Comparison of ENCODE assay signal across 2 cellular contexts in the genomic region with DNA sequence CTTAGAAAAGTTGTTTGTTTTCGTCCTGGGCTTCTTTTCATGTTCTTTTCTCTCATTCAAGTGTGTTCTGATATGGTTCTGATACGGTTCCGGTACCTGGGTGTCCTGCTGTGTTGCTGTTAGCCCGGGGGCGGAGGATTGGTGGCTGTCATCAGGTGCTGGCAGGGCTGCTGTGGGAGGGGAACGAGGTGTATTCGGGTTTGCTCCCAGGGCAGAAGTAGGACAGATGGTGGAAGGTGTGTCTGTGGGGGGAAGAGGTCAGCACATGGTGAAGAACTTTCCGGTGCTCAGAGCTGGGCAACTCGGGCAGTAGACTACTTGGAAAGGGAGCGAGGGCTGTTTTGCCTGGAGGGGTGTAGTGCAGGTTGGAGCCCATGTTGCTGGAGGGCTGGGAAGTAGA.
TF ChIP-seq lines count a peak whose summit lies in the region.

No MANE protein-coding gene starts in this region.

TF ChIP-seq in GM23338, 12 proteins besides CTCF, POLR2A, EP300 and RAD21:
- TF ChIP-seq, protein P1, sequence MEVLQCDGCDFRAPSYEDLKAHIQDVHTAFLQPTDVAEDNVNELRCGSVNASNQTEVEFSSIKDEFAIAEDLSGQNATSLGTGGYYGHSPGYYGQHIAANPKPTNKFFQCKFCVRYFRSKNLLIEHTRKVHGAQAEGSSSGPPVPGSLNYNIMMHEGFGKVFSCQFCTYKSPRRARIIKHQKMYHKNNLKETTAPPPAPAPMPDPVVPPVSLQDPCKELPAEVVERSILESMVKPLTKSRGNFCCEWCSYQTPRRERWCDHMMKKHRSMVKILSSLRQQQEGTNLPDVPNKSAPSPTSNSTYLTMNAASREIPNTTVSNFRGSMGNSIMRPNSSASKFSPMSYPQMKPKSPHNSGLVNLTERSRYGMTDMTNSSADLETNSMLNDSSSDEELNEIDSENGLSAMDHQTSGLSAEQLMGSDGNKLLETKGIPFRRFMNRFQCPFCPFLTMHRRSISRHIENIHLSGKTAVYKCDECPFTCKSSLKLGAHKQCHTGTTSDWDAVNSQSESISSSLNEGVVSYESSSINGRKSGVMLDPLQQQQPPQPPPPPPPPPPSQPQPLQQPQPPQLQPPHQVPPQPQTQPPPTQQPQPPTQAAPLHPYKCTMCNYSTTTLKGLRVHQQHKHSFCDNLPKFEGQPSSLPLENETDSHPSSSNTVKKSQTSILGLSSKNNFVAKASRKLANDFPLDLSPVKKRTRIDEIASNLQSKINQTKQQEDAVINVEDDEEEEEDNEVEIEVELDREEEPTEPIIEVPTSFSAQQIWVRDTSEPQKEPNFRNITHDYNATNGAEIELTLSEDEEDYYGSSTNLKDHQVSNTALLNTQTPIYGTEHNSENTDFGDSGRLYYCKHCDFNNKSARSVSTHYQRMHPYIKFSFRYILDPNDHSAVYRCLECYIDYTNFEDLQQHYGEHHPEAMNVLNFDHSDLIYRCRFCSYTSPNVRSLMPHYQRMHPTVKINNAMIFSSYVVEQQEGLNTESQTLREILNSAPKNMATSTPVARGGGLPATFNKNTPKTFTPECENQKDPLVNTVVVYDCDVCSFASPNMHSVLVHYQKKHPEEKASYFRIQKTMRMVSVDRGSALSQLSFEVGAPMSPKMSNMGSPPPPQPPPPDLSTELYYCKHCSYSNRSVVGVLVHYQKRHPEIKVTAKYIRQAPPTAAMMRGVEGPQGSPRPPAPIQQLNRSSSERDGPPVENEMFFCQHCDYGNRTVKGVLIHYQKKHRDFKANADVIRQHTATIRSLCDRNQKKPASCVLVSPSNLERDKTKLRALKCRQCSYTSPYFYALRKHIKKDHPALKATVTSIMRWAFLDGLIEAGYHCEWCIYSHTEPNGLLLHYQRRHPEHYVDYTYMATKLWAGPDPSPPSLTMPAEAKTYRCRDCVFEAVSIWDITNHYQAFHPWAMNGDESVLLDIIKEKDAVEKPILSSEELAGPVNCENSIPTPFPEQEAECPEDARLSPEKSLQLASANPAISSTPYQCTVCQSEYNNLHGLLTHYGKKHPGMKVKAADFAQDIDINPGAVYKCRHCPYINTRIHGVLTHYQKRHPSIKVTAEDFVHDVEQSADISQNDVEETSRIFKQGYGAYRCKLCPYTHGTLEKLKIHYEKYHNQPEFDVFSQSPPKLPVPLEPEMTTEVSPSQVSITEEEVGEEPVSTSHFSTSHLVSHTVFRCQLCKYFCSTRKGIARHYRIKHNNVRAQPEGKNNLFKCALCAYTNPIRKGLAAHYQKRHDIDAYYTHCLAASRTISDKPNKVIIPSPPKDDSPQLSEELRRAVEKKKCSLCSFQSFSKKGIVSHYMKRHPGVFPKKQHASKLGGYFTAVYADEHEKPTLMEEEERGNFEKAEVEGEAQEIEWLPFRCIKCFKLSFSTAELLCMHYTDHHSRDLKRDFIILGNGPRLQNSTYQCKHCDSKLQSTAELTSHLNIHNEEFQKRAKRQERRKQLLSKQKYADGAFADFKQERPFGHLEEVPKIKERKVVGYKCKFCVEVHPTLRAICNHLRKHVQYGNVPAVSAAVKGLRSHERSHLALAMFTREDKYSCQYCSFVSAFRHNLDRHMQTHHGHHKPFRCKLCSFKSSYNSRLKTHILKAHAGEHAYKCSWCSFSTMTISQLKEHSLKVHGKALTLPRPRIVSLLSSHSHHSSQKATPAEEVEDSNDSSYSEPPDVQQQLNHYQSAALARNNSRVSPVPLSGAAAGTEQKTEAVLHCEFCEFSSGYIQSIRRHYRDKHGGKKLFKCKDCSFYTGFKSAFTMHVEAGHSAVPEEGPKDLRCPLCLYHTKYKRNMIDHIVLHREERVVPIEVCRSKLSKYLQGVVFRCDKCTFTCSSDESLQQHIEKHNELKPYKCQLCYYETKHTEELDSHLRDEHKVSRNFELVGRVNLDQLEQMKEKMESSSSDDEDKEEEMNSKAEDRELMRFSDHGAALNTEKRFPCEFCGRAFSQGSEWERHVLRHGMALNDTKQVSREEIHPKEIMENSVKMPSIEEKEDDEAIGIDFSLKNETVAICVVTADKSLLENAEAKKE (CRISPR knock-in tag; IDR thresholded peaks at IDR 0.05) = no peak
- TF ChIP-seq STAT1 (IDR thresholded peaks at IDR 0.05; ENCODE audit: unreplicated experiment) (no peak), NANOG (IDR thresholded peaks at IDR 0.05; ENCODE audit: borderline replicate concordance) (no peak), CREB1 (CRISPR knock-in tag; IDR thresholded peaks at IDR 0.05; ENCODE audit: low read depth) (no peak)
TF ChIP-seq in GM23338: peak in this region for 0.

TF ChIP-seq in K562, 482 proteins besides CTCF, POLR2A, EP300 and RAD21:
- TF ChIP-seq, protein P2, sequence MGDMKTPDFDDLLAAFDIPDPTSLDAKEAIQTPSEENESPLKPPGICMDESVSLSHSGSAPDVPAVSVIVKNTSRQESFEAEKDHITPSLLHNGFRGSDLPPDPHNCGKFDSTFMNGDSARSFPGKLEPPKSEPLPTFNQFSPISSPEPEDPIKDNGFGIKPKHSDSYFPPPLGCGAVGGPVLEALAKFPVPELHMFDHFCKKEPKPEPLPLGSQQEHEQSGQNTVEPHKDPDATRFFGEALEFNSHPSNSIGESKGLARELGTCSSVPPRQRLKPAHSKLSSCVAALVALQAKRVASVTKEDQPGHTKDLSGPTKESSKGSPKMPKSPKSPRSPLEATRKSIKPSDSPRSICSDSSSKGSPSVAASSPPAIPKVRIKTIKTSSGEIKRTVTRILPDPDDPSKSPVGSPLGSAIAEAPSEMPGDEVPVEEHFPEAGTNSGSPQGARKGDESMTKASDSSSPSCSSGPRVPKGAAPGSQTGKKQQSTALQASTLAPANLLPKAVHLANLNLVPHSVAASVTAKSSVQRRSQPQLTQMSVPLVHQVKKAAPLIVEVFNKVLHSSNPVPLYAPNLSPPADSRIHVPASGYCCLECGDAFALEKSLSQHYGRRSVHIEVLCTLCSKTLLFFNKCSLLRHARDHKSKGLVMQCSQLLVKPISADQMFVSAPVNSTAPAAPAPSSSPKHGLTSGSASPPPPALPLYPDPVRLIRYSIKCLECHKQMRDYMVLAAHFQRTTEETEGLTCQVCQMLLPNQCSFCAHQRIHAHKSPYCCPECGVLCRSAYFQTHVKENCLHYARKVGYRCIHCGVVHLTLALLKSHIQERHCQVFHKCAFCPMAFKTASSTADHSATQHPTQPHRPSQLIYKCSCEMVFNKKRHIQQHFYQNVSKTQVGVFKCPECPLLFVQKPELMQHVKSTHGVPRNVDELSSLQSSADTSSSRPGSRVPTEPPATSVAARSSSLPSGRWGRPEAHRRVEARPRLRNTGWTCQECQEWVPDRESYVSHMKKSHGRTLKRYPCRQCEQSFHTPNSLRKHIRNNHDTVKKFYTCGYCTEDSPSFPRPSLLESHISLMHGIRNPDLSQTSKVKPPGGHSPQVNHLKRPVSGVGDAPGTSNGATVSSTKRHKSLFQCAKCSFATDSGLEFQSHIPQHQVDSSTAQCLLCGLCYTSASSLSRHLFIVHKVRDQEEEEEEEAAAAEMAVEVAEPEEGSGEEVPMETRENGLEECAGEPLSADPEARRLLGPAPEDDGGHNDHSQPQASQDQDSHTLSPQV (IDR thresholded peaks at IDR 0.05) = peak; percentile 54; the same call in 1 of the 2 replicates
- TF ChIP-seq MYC (IDR thresholded peaks at IDR 0.05; ENCODE audit: low read depth, low read length) = no peak
- TF ChIP-seq MYC (CRISPR knock-in tag; IDR thresholded peaks at IDR 0.05; ENCODE audit: borderline replicate concordance, low read depth) = 0 out of 2 replicates have a peak, but pooled peaks have one; percentile 32
- no peak for TF ChIP-seq SMAD3 (CRISPR knock-in tag; conservative IDR thresholded peaks at IDR 0.05)
- TF ChIP-seq MXD1 (CRISPR knock-in tag; IDR thresholded peaks at IDR 0.05; ENCODE audit: borderline replicate concordance, poor library complexity, severe bottlenecking) = no peak
- TF ChIP-seq, protein P3, sequence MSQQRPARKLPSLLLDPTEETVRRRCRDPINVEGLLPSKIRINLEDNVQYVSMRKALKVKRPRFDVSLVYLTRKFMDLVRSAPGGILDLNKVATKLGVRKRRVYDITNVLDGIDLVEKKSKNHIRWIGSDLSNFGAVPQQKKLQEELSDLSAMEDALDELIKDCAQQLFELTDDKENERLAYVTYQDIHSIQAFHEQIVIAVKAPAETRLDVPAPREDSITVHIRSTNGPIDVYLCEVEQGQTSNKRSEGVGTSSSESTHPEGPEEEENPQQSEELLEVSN (IDR thresholded peaks at IDR 0.05; ENCODE audit: borderline replicate concordance in 1 of 2, extremely low read depth in 1 of 2, insufficient read depth in 1 of 2, insufficient read length in 1 of 2, low read depth in 1 of 2, low read length in 1 of 2, poor library complexity in 1 of 2, severe bottlenecking in 1 of 2) = peak in 1 of 2 experiments; percentile 19
- TF ChIP-seq ARNT (IDR thresholded peaks at IDR 0.05) = no peak
- TF ChIP-seq MAX (CRISPR knock-in tag; IDR thresholded peaks at IDR 0.05) = 0 out of 2 replicates have a peak, but pooled peaks have one; percentile 17
- peak; percentile 48; the same call in 1 of the 2 replicates for TF ChIP-seq ZNF134 (CRISPR knock-in tag; conservative IDR thresholded peaks at IDR 0.05)
